ENCODE assay signal across 8 cellular contexts in genomic region chr17:67602974-67603373, GRCh38.
DNase-seq lines count a peak whose midpoint lies in the region; ATAC-seq, FAIRE-seq and TF ChIP-seq lines count a peak whose summit lies in the region.

No MANE protein-coding gene starts in this region.

- no peak overlapping the region for H2AFZ ChIP-seq in keratinocyte (ENCODE audit: control insufficient read depth, low read length)

- dilution Hi-C loops in keratinocyte (cut with MboI; ENCODE audit: extremely low pct_ligation_motif_present, low sequenced_read_pairs), result no loop called here

- DNase-seq in NCI-H446 (lab: John Stamatoyannopoulos, UW) (peak; percentile 6 to 30), NCI-H446 treated with DMSO at 0.1 percent for 48 hours (lab: John Stamatoyannopoulos, UW) (no peak), HT-29 (ENCODE audit: low spot score) (peak; percentile 88), SHP77 treated with DMSO at 0.1 percent for 48 hours (lab: John Stamatoyannopoulos, UW) (peak; percentile 26), amniotic epithelial cell (ENCODE audit: low read depth) (peak; percentile 47), keratinocyte (ENCODE audit: low read depth, low spot score) (no peak), stomach (peak; percentile 53)

- intact Hi-C loops in stomach (cut with DNase I; ENCODE audit: low total_unique reads), result no loop called here

- H3K9me3 ChIP-seq in keratinocyte (ENCODE audit: control insufficient read depth, low read depth, low read length) (no peaks in the 10 kb centered on the region), stomach (no peaks in the 10 kb centered on the region)

- TF ChIP-seq POLR2A in stomach (IDR thresholded peaks at IDR 0.05), result no peak

- peak; percentile 29 to 46 (median 41) for TF ChIP-seq CTCF in keratinocyte (optimal IDR thresholded peaks at IDR 0.05 in 1 of 3, IDR thresholded peaks at IDR 0.05 in 1 of 3, conservative IDR thresholded peaks at IDR 0.05 in 1 of 3; ENCODE audit: extremely low read depth in 1 of 3, insufficient read depth in 2 of 3, low read length in 3 of 3)
- TF ChIP-seq CTCF in stomach (IDR thresholded peaks at IDR 0.05), result peak in 4 of 7 experiments; percentile 23 to 53 (median 44)

- no peak overlapping the region for H3K9ac ChIP-seq in keratinocyte (ENCODE audit: control insufficient read depth, extremely low read depth, insufficient read depth, low read length)

- no peaks in the 10 kb centered on the region for H3K79me2 ChIP-seq in keratinocyte (ENCODE audit: control insufficient read depth, insufficient read depth, low read length)

- H4K20me1 ChIP-seq in keratinocyte (ENCODE audit: control insufficient read depth, extremely low read depth, insufficient read depth, low read length), result no peaks in the 10 kb centered on the region

- H3K27me3 ChIP-seq in keratinocyte (ENCODE audit: control insufficient read depth, extremely low read depth, insufficient read depth, low read length), result no peaks in the 10 kb centered on the region
- H3K27me3 ChIP-seq in stomach, result no peaks in the 10 kb centered on the region

- TF ChIP-seq EP300 in stomach (IDR thresholded peaks at IDR 0.05), result no peak

- WGBS in stomach, 5 donors, result 44 to 66% (median 60%) methylated on average over 3 of the region's 3 CpGs

- H3K27ac ChIP-seq in keratinocyte (ENCODE audit: control insufficient read depth, insufficient read depth, low read length), result no peak overlapping the region
- H3K27ac ChIP-seq in stomach, result no peak overlapping the region

- H3K4me2 ChIP-seq in keratinocyte (ENCODE audit: control insufficient read depth, extremely low read depth, insufficient read depth, low read depth, low read length), result no peak overlapping the region

- no peaks in the 10 kb centered on the region for H3K9me1 ChIP-seq in keratinocyte (ENCODE audit: control insufficient read depth, extremely low read depth, insufficient read depth, low read length)

- FAIRE-seq in keratinocyte (lab: Jason Lieb, UNC), result no peak

- H3K4me3 ChIP-seq in keratinocyte (ENCODE audit: control insufficient read depth in 2 of 3, extremely low read depth in 1 of 3, insufficient read depth in 2 of 3, low read depth in 1 of 3, low read length in 3 of 3), result no peak overlapping the region
- no peak overlapping the region for H3K4me3 ChIP-seq in stomach

- H3K36me3 ChIP-seq in keratinocyte (ENCODE audit: control insufficient read depth in 2 of 2, extremely low read depth in 1 of 2, insufficient read depth in 2 of 2, low read length in 2 of 2), result peaks cover 0 to 5% of the 10 kb centered on the region in 2 experiments
- H3K36me3 ChIP-seq in stomach, result no peaks in the 10 kb centered on the region

- ATAC-seq in HG02885 (IDR thresholded peaks at IDR 0.05; ENCODE audit: poor library complexity, unreplicated experiment), result no peak

- peaks cover 8% of the 10 kb centered on the region for H3K4me1 ChIP-seq in keratinocyte (ENCODE audit: control insufficient read depth, extremely low read depth, insufficient read depth, low read length)
- H3K4me1 ChIP-seq in stomach, result peaks cover 9 to 36% (median 29%) of the 10 kb centered on the region in 4 donors

Comparison
In these comparisons a context has a peak if more than half of its experiments do, and no peak if none do; other contexts are left out.
1. DNase-seq: peak in NCI-H446 (2 of 2), HT-29 (single experiment), SHP77 treated with DMSO at 0.1 percent for 48 hours (single experiment), amniotic epithelial cell (single experiment) and stomach (single experiment); none in NCI-H446 treated with DMSO at 0.1 percent for 48 hours (single experiment) and keratinocyte (single experiment).